Comparison of ENCODE assay signal across 24 cellular contexts in genomic region chr1:184800876-184801275, GRCh38.
"Had no signal": no experiment of that assay in that cellular context is flagged by ENCODE, and none has a peak within 500 bp of the region (broad histone marks: within the 10 kb centered on the region; RNA-seq: fewer than 3 reads in every experiment).

No MANE protein-coding gene starts in this region.

- ATAC-seq: activated T-helper 17 cell treated with anti-CD3 and anti-CD28 coated beads, Interleukin-2, amount 50 U/mL, for 72 hours had no signal

- H3K4me3 ChIP-seq: cardiac muscle cell, SK-N-MC had no signal

- H3K27ac ChIP-seq: brain microvascular endothelial cell, cardiac muscle cell had no signal

- H3K36me3 ChIP-seq: brain microvascular endothelial cell, cardiac muscle cell had no signal

- H3K27me3 ChIP-seq: brain microvascular endothelial cell had no signal

- DNase-seq: activated CD4-positive, alpha-beta memory T cell treated with anti-CD3 and anti-CD28 coated beads for 36 hours; activated CD4-positive, alpha-beta T cell treated with anti-CD3 and anti-CD28 coated beads, Interleukin-2, amount 10 ng/mL, durations not matched to agents 7 days and 5 days; activated CD4-positive, CD25-positive, alpha-beta regulatory T cell; activated CD8-positive, alpha-beta memory T cell treated with anti-CD3 and anti-CD28 coated beads for 24 hours; activated gamma-delta T cell; activated naive CD4-positive, alpha-beta T cell treated with anti-CD3 and anti-CD28 coated beads, Interleukin-2, amount 10 ng/mL, durations not matched to agents 7 days and 5 days; activated naive CD8-positive, alpha-beta T cell treated with anti-CD3 and anti-CD28 coated beads for 36 hours; activated T-cell treated with anti-CD3 and anti-CD28 coated beads, Interleukin-2, amount 50 U/mL, for 48 hours; cerebellar nuclear complex; KG1; MV-4-11; NCI-H1092 treated with DMSO at 0.1 percent for 48 hours; NCI-H1417 treated with DMSO at 0.1 percent for 48 hours; NCI-H1694 treated with DMSO at 0.1 percent for 48 hours; NCI-H2029 treated with DMSO at 0.1 percent for 48 hours; NCI-H345; NCI-H510A; NCI-H526 treated with DMSO at 0.1 percent for 48 hours; SIG-M5; SW 1271 had no signal
